ENCODE assay signal across 13 cellular contexts in the genomic region with DNA sequence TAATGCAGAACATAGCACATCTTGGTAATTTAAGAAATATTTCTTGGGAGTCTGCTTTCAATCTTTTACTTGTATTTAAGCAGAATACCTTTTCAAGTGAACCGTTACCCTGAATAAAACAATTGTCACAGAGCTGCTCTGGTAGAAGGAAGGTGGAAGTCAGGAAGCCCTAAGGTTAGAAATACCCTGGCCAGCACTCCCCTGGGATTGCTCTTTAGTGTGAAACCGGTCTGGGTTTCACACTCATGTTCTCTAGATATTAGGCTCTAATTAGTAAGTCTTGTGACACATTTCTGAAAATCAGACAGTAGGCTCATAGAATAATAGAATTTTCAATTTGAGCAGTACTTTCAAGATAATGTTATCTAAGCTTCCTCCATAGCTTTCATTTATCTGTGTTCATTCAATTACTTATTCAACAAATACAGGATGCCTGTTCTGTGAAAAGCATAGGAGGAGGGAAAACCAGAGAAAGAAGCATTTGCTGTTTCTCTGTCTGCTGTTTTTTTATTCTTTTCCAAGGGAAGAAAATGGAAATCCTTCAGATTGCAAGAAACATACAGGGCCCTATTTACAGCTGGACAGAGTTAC.
A peak's percentile ranks its signal among the peaks of the same experiment; 100 is the strongest.
DNase-seq lines count a peak whose midpoint lies in the region; ATAC-seq and TF ChIP-seq lines count a peak whose summit lies in the region.
"Had no signal": no experiment of that assay in that cellular context is flagged by ENCODE, and none has a peak within 500 bp of the region (broad histone marks: within the 10 kb centered on the region; RNA-seq: fewer than 3 reads in every experiment).

No MANE protein-coding gene starts in this region.

- H3K4me1 Mint-ChIP-seq in activated T-cell treated with anti-CD3 and anti-CD28 coated beads, Interleukin-2, amount 50 U/mL, for 4 hours (ENCODE audit: low read depth): no peaks in the 10 kb centered on the region
- H3K4me1 Mint-ChIP-seq: activated CD8-positive, alpha-beta memory T cell treated with anti-CD3 and anti-CD28 coated beads, Interleukin-2, amount 10 ng/mL, durations not matched to agents 7 days and 5 days had no signal

- H3K9me3 Mint-ChIP-seq in activated T-cell treated with anti-CD3 and anti-CD28 coated beads, Interleukin-2, amount 50 U/mL, for 4 hours: peaks cover 3% of the 10 kb centered on the region

- TF ChIP-seq CTCF in GM20000 (IDR thresholded peaks at IDR 0.05; ENCODE audit: extremely low read depth, missing control alignments) (no peak), ascending aorta (IDR thresholded peaks at IDR 0.05) (no peak), stomach (IDR thresholded peaks at IDR 0.05) (no peak)

- H3K27me3 Mint-ChIP-seq in activated T-cell treated with anti-CD3 and anti-CD28 coated beads, Interleukin-2, amount 50 U/mL, for 4 hours (ENCODE audit: low read depth): no peaks in the 10 kb centered on the region
- H3K27me3 Mint-ChIP-seq: activated CD8-positive, alpha-beta memory T cell treated with anti-CD3 and anti-CD28 coated beads, Interleukin-2, amount 10 ng/mL, durations not matched to agents 7 days and 5 days had no signal

- H3K36me3 Mint-ChIP-seq in activated T-cell treated with anti-CD3 and anti-CD28 coated beads, Interleukin-2, amount 50 U/mL, for 4 hours (ENCODE audit: insufficient read depth): no peaks in the 10 kb centered on the region
- H3K36me3 Mint-ChIP-seq: activated CD8-positive, alpha-beta memory T cell treated with anti-CD3 and anti-CD28 coated beads, Interleukin-2, amount 10 ng/mL, durations not matched to agents 7 days and 5 days had no signal

- TF ChIP-seq EP300 in stomach (IDR thresholded peaks at IDR 0.05): no peak

- H3K27ac ChIP-seq in ascending aorta (peak overlapping the region; percentile 5 to 23), stomach (no peak overlapping the region)
- H3K27ac ChIP-seq: C4-2B had no signal

- no peaks in the 10 kb centered on the region for H3K9me3 ChIP-seq in ascending aorta
- peaks cover 0 to 7% (median 0%) of the 10 kb centered on the region in 4 donors for H3K9me3 ChIP-seq in stomach

- no peak overlapping the region for H3K4me3 ChIP-seq in ascending aorta
- H3K4me3 ChIP-seq in stomach: no peak overlapping the region

- ATAC-seq in GM18511 (IDR thresholded peaks at IDR 0.05; ENCODE audit: unreplicated experiment) (peak; percentile 98), HG02981 (IDR thresholded peaks at IDR 0.05; ENCODE audit: unreplicated experiment) (peak; percentile 94)
- ATAC-seq in activated T-cell treated with anti-CD3 and anti-CD28 coated beads, Interleukin-2, amount 50 U/mL, for 4 hours: no peak
- ATAC-seq: activated CD8-positive, alpha-beta memory T cell treated with anti-CD3 and anti-CD28 coated beads, Interleukin-2, amount 10 ng/mL, durations not matched to agents 7 days and 5 days; sciatic nerve had no signal

- H3K27me3 ChIP-seq in ascending aorta (no peaks in the 10 kb centered on the region), stomach (no peaks in the 10 kb centered on the region)

- no peak overlapping the region for H3K4me3 Mint-ChIP-seq in activated T-cell treated with anti-CD3 and anti-CD28 coated beads, Interleukin-2, amount 50 U/mL, for 4 hours
- H3K4me3 Mint-ChIP-seq: activated CD8-positive, alpha-beta memory T cell treated with anti-CD3 and anti-CD28 coated beads, Interleukin-2, amount 10 ng/mL, durations not matched to agents 7 days and 5 days had no signal

- 50 to 65% (median 57%) methylated on average over 2 of the region's 2 CpGs for WGBS in stomach, 5 donors

- DNase-seq in GM20000 (ENCODE audit: low spot score): peak; percentile 21
- no peak for DNase-seq in ascending aorta (ENCODE audit: low spot score in 2 of 2)
- no peak for DNase-seq in NCI-H524 (lab: John Stamatoyannopoulos, UW)
- DNase-seq in stomach: no peak
- no peak for DNase-seq in NCI-H2081 (lab: John Stamatoyannopoulos, UW)
- no peak for DNase-seq in activated T-cell treated with anti-CD3 and anti-CD28 coated beads, Interleukin-2, amount 50 U/mL, for 4 hours
- DNase-seq: activated CD8-positive, alpha-beta memory T cell treated with anti-CD3 and anti-CD28 coated beads, Interleukin-2, amount 10 ng/mL, durations not matched to agents 7 days and 5 days; anterior cingulate cortex; NK-92 treated with Interleukin-12 subunit alpha and Interleukin-12 subunit beta, amount 100 ng/mL, for 24 hours had no signal

- TF ChIP-seq POLR2A in stomach (IDR thresholded peaks at IDR 0.05): no peak

- intact Hi-C loops in ascending aorta (cut with DNase I): loop anchor here (5.0 to 10.0 kb wide), 2 partner anchors 48 to 755 kb away; no protein-coding TSS in a partner anchor
- intact Hi-C loops in stomach (cut with DNase I; ENCODE audit: low total_unique reads): no loop called here

- H3K36me3 ChIP-seq in ascending aorta: no peaks in the 10 kb centered on the region
- H3K36me3 ChIP-seq in stomach: no peaks in the 10 kb centered on the region

- H3K4me1 ChIP-seq in ascending aorta: peaks cover 0 to 9% of the 10 kb centered on the region in 2 donors
- H3K4me1 ChIP-seq in stomach: no peaks in the 10 kb centered on the region

Comparison
In these comparisons a context has a peak if more than half of its experiments do, and no peak if none do; other contexts are left out.
1. ATAC-seq: peak in GM18511 (single experiment) and HG02981 (single experiment); none in activated T-cell treated with anti-CD3 and anti-CD28 coated beads, Interleukin-2, amount 50 U/mL, for 4 hours (0 of 2).
2. H3K27ac ChIP-seq: peak in ascending aorta (2 of 2); none in stomach (0 of 5).